23 cellular contexts compared by ENCODE assay signal in the genomic region with DNA sequence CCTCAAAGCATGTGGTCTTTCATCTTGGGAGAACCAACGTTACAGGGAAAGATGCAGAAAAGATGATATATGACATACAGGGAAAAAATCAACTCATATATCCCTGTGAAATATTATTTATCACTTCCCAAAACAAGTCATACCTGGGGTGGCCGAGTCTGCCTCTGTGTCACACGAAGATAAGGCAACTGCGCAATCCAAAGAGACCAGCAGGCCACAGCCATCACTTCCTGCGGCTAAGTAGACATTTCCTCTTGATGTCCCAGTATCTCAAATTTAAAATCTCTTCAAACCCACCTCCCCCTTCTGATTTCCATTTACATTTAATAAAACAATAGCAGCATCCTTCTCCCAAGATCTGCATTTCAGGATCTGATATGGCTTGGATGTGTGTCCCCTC.
"Had no signal": no experiment of that assay in that cellular context is flagged by ENCODE, and none has a peak within 500 bp of the region (broad histone marks: within the 10 kb centered on the region; RNA-seq: fewer than 3 reads in every experiment).

No MANE protein-coding gene starts in this region.

- H3K4me3 Mint-ChIP-seq: naive thymus-derived CD4-positive, alpha-beta T cell; nephron progenitor cell; stimulated activated naive B cell treated with anti-CD40 and anti-IgM and Interleukin-4, amounts not matched to agents 10 μg/mL and 1 μg/mL and 100 μg/mL, for 72 hours; stimulated activated naive CD8-positive, alpha-beta T cell treated with anti-CD3 and anti-CD28 coated beads, Interleukin-15, amount 100 ng/mL, for 72 hours had no signal

- ATAC-seq: foreskin keratinocyte; left colon; left ventricle myocardium superior; naive thymus-derived CD4-positive, alpha-beta T cell; psoas muscle; sciatic nerve; stimulated activated naive B cell treated with anti-CD40 and anti-IgM and Interleukin-4, amounts not matched to agents 10 μg/mL and 1 μg/mL and 100 μg/mL, for 72 hours; stimulated activated naive CD8-positive, alpha-beta T cell treated with anti-CD3 and anti-CD28 coated beads, Interleukin-15, amount 100 ng/mL, for 72 hours; upper lobe of right lung had no signal

- H3K27me3 ChIP-seq: foreskin keratinocyte, hepatocyte, neutrophil, spleen, testis, tibial nerve, upper lobe of right lung, vagina had no signal

- DNase-seq: effector memory CD4-positive, alpha-beta T cell; foreskin keratinocyte; left colon; left ventricle myocardium superior; mesenchymal stem cell; naive thymus-derived CD4-positive, alpha-beta T cell; nephron progenitor cell; psoas muscle; retina; spleen; stimulated activated CD4-positive, alpha-beta T cell treated with anti-CD3 and anti-CD28 coated beads, Interleukin-15, amount 100 ng/mL, for 24 hours; stimulated activated CD4-positive, alpha-beta T cell treated with anti-CD3 and anti-CD28 coated beads, Interleukin-1b, Interleukin-23, amount 100 ng/mL, for 48 hours; stimulated activated CD4-positive, alpha-beta T cell treated with anti-CD3 and anti-CD28 coated beads, Interleukin-4, amount 100 ng/mL, for 24 hours; stimulated activated naive B cell treated with anti-CD40 and anti-IgM and Interleukin-4, amounts not matched to agents 10 μg/mL and 1 μg/mL and 100 μg/mL, for 72 hours; stimulated activated naive CD8-positive, alpha-beta T cell treated with anti-CD3 and anti-CD28 coated beads, Interleukin-15, amount 100 ng/mL, for 72 hours; testis; upper lobe of right lung had no signal

- H3K4me1 ChIP-seq: upper lobe of right lung, vagina had no signal

- H3K4me3 ChIP-seq: hepatocyte, lung, psoas muscle, spleen, testis, tibial nerve, upper lobe of right lung, vagina had no signal

- H3K27ac Mint-ChIP-seq: naive thymus-derived CD4-positive, alpha-beta T cell; nephron progenitor cell; stimulated activated naive B cell treated with anti-CD40 and anti-IgM and Interleukin-4, amounts not matched to agents 10 μg/mL and 1 μg/mL and 100 μg/mL, for 72 hours; stimulated activated naive CD8-positive, alpha-beta T cell treated with anti-CD3 and anti-CD28 coated beads, Interleukin-15, amount 100 ng/mL, for 72 hours had no signal

- H3K27ac ChIP-seq: foreskin keratinocyte, hepatocyte, neutrophil, psoas muscle, spleen, testis, tibial nerve, upper lobe of right lung, vagina had no signal

- H3K27me3 Mint-ChIP-seq: stimulated activated naive B cell treated with anti-CD40 and anti-IgM and Interleukin-4, amounts not matched to agents 10 μg/mL and 1 μg/mL and 100 μg/mL, for 72 hours had no signal

- H3K9me3 ChIP-seq: neutrophil, testis, upper lobe of right lung, vagina had no signal

- H3K4me1 Mint-ChIP-seq: stimulated activated naive B cell treated with anti-CD40 and anti-IgM and Interleukin-4, amounts not matched to agents 10 μg/mL and 1 μg/mL and 100 μg/mL, for 72 hours; stimulated activated naive CD8-positive, alpha-beta T cell treated with anti-CD3 and anti-CD28 coated beads, Interleukin-15, amount 100 ng/mL, for 72 hours had no signal
